Comparison of ENCODE assay signal across 17 cellular contexts in genomic region chr3:118850687-118851086, GRCh38.
"Had no signal": no experiment of that assay in that cellular context is flagged by ENCODE, and none has a peak within 500 bp of the region (broad histone marks: within the 10 kb centered on the region; RNA-seq: fewer than 3 reads in every experiment).

No MANE protein-coding gene starts in this region.

- ATAC-seq: gastroesophageal sphincter; naive thymus-derived CD4-positive, alpha-beta T cell had no signal

- H3K9me3 ChIP-seq: esophagus squamous epithelium, gastroesophageal sphincter, neutrophil, right atrium auricular region, sigmoid colon had no signal

- H3K4me3 ChIP-seq: esophagus squamous epithelium, gastroesophageal sphincter, right atrium auricular region, sigmoid colon, skin epidermis had no signal

- H3K36me3 ChIP-seq: esophagus squamous epithelium, gastroesophageal sphincter, neutrophil, right atrium auricular region, sigmoid colon had no signal

- DNase-seq: cortex of kidney; effector memory CD4-positive, alpha-beta T cell; esophagus squamous epithelium; foreskin fibroblast; glutamatergic neuron; kidney glomerular epithelial cell; naive thymus-derived CD4-positive, alpha-beta T cell; nephron progenitor cell; posterior cingulate gyrus; sigmoid colon; stimulated activated naive CD4-positive, alpha-beta T cell; trophoblast cell had no signal

- H3K27ac ChIP-seq: epithelial cell of prostate, esophagus squamous epithelium, gastroesophageal sphincter, neutrophil, right atrium auricular region, sigmoid colon, skin epidermis had no signal

- H3K4me1 ChIP-seq: esophagus squamous epithelium, gastroesophageal sphincter, right atrium auricular region, sigmoid colon had no signal

- H3K27me3 ChIP-seq: esophagus squamous epithelium, gastroesophageal sphincter, neutrophil, right atrium auricular region, sigmoid colon had no signal
